In genomic region chr6:81820979-81821378, GRCh38 we compare ENCODE assay signal across 12 cellular contexts.
DNase-seq lines count a peak whose midpoint lies in the region; ATAC-seq and TF ChIP-seq lines count a peak whose summit lies in the region.
"Had no signal": no experiment of that assay in that cellular context is flagged by ENCODE, and none has a peak within 500 bp of the region (broad histone marks: within the 10 kb centered on the region; RNA-seq: fewer than 3 reads in every experiment).

No MANE protein-coding gene starts in this region.

- H3K4me1 ChIP-seq in HEK293 (ENCODE audit: control insufficient read depth, insufficient read depth, low read length): peaks cover 3% of the 10 kb centered on the region; the same call in 1 of the 2 replicates
- no peaks in the 10 kb centered on the region for H3K4me1 ChIP-seq in upper lobe of left lung
- H3K4me1 ChIP-seq: Peyer's patch, sigmoid colon had no signal

- ATAC-seq in GM18520 (IDR thresholded peaks at IDR 0.05; ENCODE audit: unreplicated experiment) (peak; percentile 45), activated B cell treated with CpG ODN at 0.5 μM for 24 hours (ENCODE audit: low read depth) (peak; percentile 66), GM19395 (IDR thresholded peaks at IDR 0.05; ENCODE audit: unreplicated experiment) (no peak), upper lobe of left lung (ENCODE audit: low FRiP score in 2 of 2) (no peak)
- peak; percentile 59 to 62 for ATAC-seq in natural killer cell treated with Interleukin-12 subunit alpha and Interleukin-12 subunit beta and Interleukin-15 and Interleukin-18, amount 100 ng/mL, for 72 hours

- TF ChIP-seq POLR2A in upper lobe of left lung (IDR thresholded peaks at IDR 0.05): no peak

- CTCF ChIA-PET in HEK293 (lab: Yijun Ruan, JAX): no interaction called here
- CTCF ChIA-PET in activated B cell treated with CpG ODN at 0.5 μM for 24 hours (lab: Charles Lee): no interaction called here

- H3K27me3 Mint-ChIP-seq in activated B cell treated with CpG ODN at 0.5 μM for 24 hours: no peaks in the 10 kb centered on the region
- H3K27me3 Mint-ChIP-seq in natural killer cell treated with Interleukin-12 subunit alpha and Interleukin-12 subunit beta and Interleukin-15 and Interleukin-18, amount 100 ng/mL, for 72 hours: no peaks in the 10 kb centered on the region

- no peaks in the 10 kb centered on the region for H3K36me3 Mint-ChIP-seq in activated B cell treated with CpG ODN at 0.5 μM for 24 hours (ENCODE audit: low read depth)
- H3K36me3 Mint-ChIP-seq in natural killer cell treated with Interleukin-12 subunit alpha and Interleukin-12 subunit beta and Interleukin-15 and Interleukin-18, amount 100 ng/mL, for 72 hours: peaks cover 8% of the 10 kb centered on the region

- no peaks in the 10 kb centered on the region for H3K27me3 ChIP-seq in upper lobe of left lung
- H3K27me3 ChIP-seq: Peyer's patch, sigmoid colon had no signal

- H3K9me3 ChIP-seq in HEK293 (ENCODE audit: control insufficient read depth, insufficient read depth, low read depth, low read length): no peaks in the 10 kb centered on the region
- no peaks in the 10 kb centered on the region for H3K9me3 ChIP-seq in upper lobe of left lung
- H3K9me3 ChIP-seq: Peyer's patch, sigmoid colon had no signal

- WGBS in upper lobe of left lung, 2 donors: 27 to 32% methylated on average over 1 of the region's 1 CpG

- H3K27ac Mint-ChIP-seq in activated B cell treated with CpG ODN at 0.5 μM for 24 hours: peak overlapping the region; percentile 65
- H3K27ac Mint-ChIP-seq in natural killer cell treated with Interleukin-12 subunit alpha and Interleukin-12 subunit beta and Interleukin-15 and Interleukin-18, amount 100 ng/mL, for 72 hours: peak overlapping the region; percentile 43 to 62
- H3K27ac Mint-ChIP-seq: activated CD4-positive, alpha-beta T cell treated with anti-CD3 and anti-CD28 coated beads, Interleukin-2, amount 10 ng/mL, durations not matched to agents 7 days and 5 days had no signal

- H3K9me3 Mint-ChIP-seq in activated B cell treated with CpG ODN at 0.5 μM for 24 hours: no peaks in the 10 kb centered on the region
- no peaks in the 10 kb centered on the region for H3K9me3 Mint-ChIP-seq in natural killer cell treated with Interleukin-12 subunit alpha and Interleukin-12 subunit beta and Interleukin-15 and Interleukin-18, amount 100 ng/mL, for 72 hours
- H3K9me3 Mint-ChIP-seq: activated CD4-positive, alpha-beta T cell treated with anti-CD3 and anti-CD28 coated beads, Interleukin-2, amount 10 ng/mL, durations not matched to agents 7 days and 5 days had no signal

- H3K27ac ChIP-seq in HEK293 (ENCODE audit: extremely low read depth, low read depth, low read length): no peak overlapping the region
- no peak overlapping the region for H3K27ac ChIP-seq in upper lobe of left lung
- H3K27ac ChIP-seq: sigmoid colon had no signal

- POLR2A ChIA-PET in HEK293 (lab: Yijun Ruan, JAX): no interaction called here
- POLR2A ChIA-PET in activated B cell treated with CpG ODN at 0.5 μM for 24 hours (lab: Charles Lee): interaction anchor here (0.6 kb wide), 1 partner anchor 66 kb away, joined by 5 read pairs; no protein-coding TSS in a partner anchor

- intact Hi-C loops in activated B cell treated with CpG ODN at 0.5 μM for 24 hours (cut with micrococcal nuclease): loop anchor here (1.0 kb wide), 1 partner anchor 69 kb away; the partner anchor contains the start of gene TENT5A

- no peak for DNase-seq in activated B cell treated with CpG ODN at 0.5 μM for 24 hours
- DNase-seq in natural killer cell treated with Interleukin-12 subunit alpha and Interleukin-12 subunit beta and Interleukin-15 and Interleukin-18, amount 100 ng/mL, for 72 hours (ENCODE audit: low spot score): no peak
- DNase-seq in activated gamma-delta T cell treated with Interleukin-2 at 50 U/mL for 16 hours: no peak
- DNase-seq in upper lobe of left lung: no peak
- DNase-seq: activated CD4-positive, alpha-beta T cell treated with anti-CD3 and anti-CD28 coated beads, Interleukin-2, amount 10 ng/mL, durations not matched to agents 7 days and 5 days; NCI-H2107; Peyer's patch; sigmoid colon; substantia nigra had no signal

- TF ChIP-seq EP300 in upper lobe of left lung (IDR thresholded peaks at IDR 0.05): no peak

- H3K36me3 ChIP-seq in HEK293 (ENCODE audit: control insufficient read depth in 2 of 2, insufficient read depth in 1 of 2, low read length in 2 of 2): no peaks in the 10 kb centered on the region
- H3K36me3 ChIP-seq in upper lobe of left lung: no peaks in the 10 kb centered on the region
- H3K36me3 ChIP-seq: Peyer's patch, sigmoid colon had no signal

- no peak for TF ChIP-seq CTCF in HEK293 (tag by site-specific recombination; IDR thresholded peaks at IDR 0.05)
- TF ChIP-seq CTCF in activated B cell treated with CpG ODN at 0.5 μM for 24 hours (IDR thresholded peaks at IDR 0.05): no peak
- no peak for TF ChIP-seq CTCF in upper lobe of left lung (IDR thresholded peaks at IDR 0.05)

- peak overlapping the region; percentile 55 for H3K4me3 Mint-ChIP-seq in activated B cell treated with CpG ODN at 0.5 μM for 24 hours
- H3K4me3 Mint-ChIP-seq in natural killer cell treated with Interleukin-12 subunit alpha and Interleukin-12 subunit beta and Interleukin-15 and Interleukin-18, amount 100 ng/mL, for 72 hours: peak overlapping the region; percentile 61
- H3K4me3 Mint-ChIP-seq: activated CD4-positive, alpha-beta T cell treated with anti-CD3 and anti-CD28 coated beads, Interleukin-2, amount 10 ng/mL, durations not matched to agents 7 days and 5 days had no signal

- no peak overlapping the region for H3K4me3 ChIP-seq in HEK293 (ENCODE audit: low read depth, low read length)
- H3K4me3 ChIP-seq in upper lobe of left lung: no peak overlapping the region
- H3K4me3 ChIP-seq: sigmoid colon had no signal

- peaks cover 36% of the 10 kb centered on the region for H3K4me1 Mint-ChIP-seq in activated B cell treated with CpG ODN at 0.5 μM for 24 hours
- H3K4me1 Mint-ChIP-seq in natural killer cell treated with Interleukin-12 subunit alpha and Interleukin-12 subunit beta and Interleukin-15 and Interleukin-18, amount 100 ng/mL, for 72 hours (ENCODE audit: low read depth in 2 of 2): peaks cover 25 to 26% of the 10 kb centered on the region in 2 donors

TF ChIP-seq in HEK293, 187 proteins besides CTCF, POLR2A, EP300 and RAD21:
- TF ChIP-seq ZNF621 (tag by site-specific recombination; IDR thresholded peaks at IDR 0.05): no peak
- TF ChIP-seq GLI4 (tag by site-specific recombination; IDR thresholded peaks at IDR 0.05): no peak
- TF ChIP-seq SCRT2 (tag by site-specific recombination; IDR thresholded peaks at IDR 0.05): peak; percentile 54
- no peak for TF ChIP-seq ZNF362 (tag by site-specific recombination; IDR thresholded peaks at IDR 0.05)

Comparison
In these comparisons a context has a peak if more than half of its experiments do, and no peak if none do; other contexts are left out.
1. ATAC-seq: peak in GM18520 (single experiment), activated B cell treated with CpG ODN at 0.5 μM for 24 hours (single experiment) and natural killer cell treated with Interleukin-12 subunit alpha and Interleukin-12 subunit beta and Interleukin-15 and Interleukin-18, amount 100 ng/mL, for 72 hours (2 of 2); none in GM19395 (single experiment) and upper lobe of left lung (0 of 2).